8 cellular contexts compared by ENCODE assay signal in the genomic region with DNA sequence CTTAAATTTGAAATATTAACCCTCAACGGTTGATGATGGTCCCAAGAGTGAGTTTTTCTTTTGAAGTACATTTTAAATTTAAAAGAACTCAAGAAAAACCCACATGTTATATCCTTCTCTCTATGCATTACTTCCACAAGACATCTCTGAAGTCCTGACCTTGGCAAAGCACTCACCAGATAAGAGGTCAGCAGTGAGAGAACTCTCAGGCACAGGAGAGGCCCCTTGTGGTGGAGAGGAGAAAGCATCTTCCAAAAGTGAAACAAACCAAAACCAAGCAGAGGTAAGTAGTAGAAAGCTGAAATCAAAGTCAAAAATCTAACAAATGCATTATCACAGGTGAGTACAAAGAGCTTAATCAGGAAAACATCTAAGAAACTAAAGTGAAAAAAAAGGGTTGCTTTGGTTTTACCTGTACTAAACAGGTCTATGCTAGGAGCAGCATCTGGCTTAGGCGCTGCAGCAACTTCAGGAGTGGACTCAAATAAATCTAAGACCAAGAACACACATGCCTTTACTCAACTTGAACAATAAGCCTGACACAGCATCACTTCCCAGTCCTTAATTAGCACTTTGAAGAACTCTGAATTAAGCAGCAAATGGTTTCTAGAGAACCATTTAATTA.
DNase-seq lines count a peak whose midpoint lies in the region; ATAC-seq and TF ChIP-seq lines count a peak whose summit lies in the region.

No MANE protein-coding gene starts in this region.

- DNase-seq in cardiac muscle cell (ENCODE audit: low read depth in 1 of 2, low spot score in 1 of 2) (peak; percentile 21 to 59), heart right ventricle (no peak), cardiac fibroblast (ENCODE audit: low read depth in 2 of 2) (peak; percentile 19 to 28), DMS79 (lab: John Stamatoyannopoulos, UW) (no peak), mucosa of gallbladder (ENCODE audit: low spot score) (no peak)

- TF ChIP-seq CTCF in cardiac muscle cell (IDR thresholded peaks at IDR 0.05; ENCODE audit: low read depth, low read length) (peak; percentile 62), heart right ventricle (IDR thresholded peaks at IDR 0.05) (peak in 3 of 9 donors; percentile 11 to 38 (median 26)), Loucy (conservative IDR thresholded peaks at IDR 0.05; ENCODE audit: low read length) (peak; percentile 85), cardiac fibroblast (IDR thresholded peaks at IDR 0.05; ENCODE audit: low read depth, low read length) (peak; percentile 67)

- H3K4me3 Mint-ChIP-seq in stimulated activated memory B cell treated with anti-CD40 and anti-IgM and Interleukin-4, amounts not matched to agents 10 μg/mL and 1 μg/mL and 100 μg/mL, for 72 hours, result peak overlapping the region; percentile 10

- no peaks in the 10 kb centered on the region for H3K9me3 Mint-ChIP-seq in stimulated activated memory B cell treated with anti-CD40 and anti-IgM and Interleukin-4, amounts not matched to agents 10 μg/mL and 1 μg/mL and 100 μg/mL, for 72 hours

- no peak overlapping the region for H3K9ac ChIP-seq in Loucy (ENCODE audit: low read depth, low read length, poor library complexity, severe bottlenecking)

- ATAC-seq in heart right ventricle, result no peak
- peak; percentile 94 for ATAC-seq in HG02571 (IDR thresholded peaks at IDR 0.05; ENCODE audit: unreplicated experiment)
- no peak for ATAC-seq in stimulated activated memory B cell treated with anti-CD40 and anti-IgM and Interleukin-4, amounts not matched to agents 10 μg/mL and 1 μg/mL and 100 μg/mL, for 72 hours

- intact Hi-C loops in heart right ventricle (cut with DNase I), result no loop called here

- H3K4me3 ChIP-seq in cardiac muscle cell (no peak overlapping the region), heart right ventricle (no peak overlapping the region), Loucy (ENCODE audit: low read length, poor library complexity, severe bottlenecking) (peak overlapping the region; percentile 29), cardiac fibroblast (replicated peaks in 1 of 2; ENCODE audit: low read depth in 2 of 2, low read length in 2 of 2) (no peak overlapping the region)

- H3K27me3 ChIP-seq in cardiac muscle cell (no peaks in the 10 kb centered on the region), heart right ventricle (no peaks in the 10 kb centered on the region), Loucy (ENCODE audit: insufficient read depth, low read length, poor library complexity, severe bottlenecking) (no peaks in the 10 kb centered on the region)

- peak overlapping the region; percentile 49 for H3K4me2 ChIP-seq in Loucy (ENCODE audit: low read depth, low read length, poor library complexity, severe bottlenecking)

- peaks cover 17% of the 10 kb centered on the region for H3K27me3 Mint-ChIP-seq in stimulated activated memory B cell treated with anti-CD40 and anti-IgM and Interleukin-4, amounts not matched to agents 10 μg/mL and 1 μg/mL and 100 μg/mL, for 72 hours

- 77% methylated on average over 2 of the region's 2 CpGs for WGBS in heart right ventricle, 2 donors

- H2AFZ ChIP-seq in Loucy (ENCODE audit: low read length), result peak overlapping the region; percentile 72

- H3K27ac Mint-ChIP-seq in stimulated activated memory B cell treated with anti-CD40 and anti-IgM and Interleukin-4, amounts not matched to agents 10 μg/mL and 1 μg/mL and 100 μg/mL, for 72 hours, result no peak overlapping the region

- no peaks in the 10 kb centered on the region for H4K20me1 ChIP-seq in Loucy (ENCODE audit: insufficient read depth, low read length, poor library complexity, severe bottlenecking)

- no peaks in the 10 kb centered on the region for H3F3A ChIP-seq in Loucy (ENCODE audit: low read depth)

- H3K27ac ChIP-seq in cardiac muscle cell (no peak overlapping the region), heart right ventricle (no peak overlapping the region)

- H3K4me1 ChIP-seq in cardiac muscle cell (ENCODE audit: low read depth) (no peaks in the 10 kb centered on the region), heart right ventricle (peaks cover 0 to 3% (median 0%) of the 10 kb centered on the region in 9 donors), Loucy (ENCODE audit: insufficient read depth, low read length, poor library complexity, severe bottlenecking) (peaks cover 14% of the 10 kb centered on the region)

- H3K79me2 ChIP-seq in Loucy (ENCODE audit: insufficient read depth, low read length), result no peaks in the 10 kb centered on the region

- H3K4me1 Mint-ChIP-seq in stimulated activated memory B cell treated with anti-CD40 and anti-IgM and Interleukin-4, amounts not matched to agents 10 μg/mL and 1 μg/mL and 100 μg/mL, for 72 hours, result peaks cover 8% of the 10 kb centered on the region

- H3K9me2 ChIP-seq in Loucy (replicated peaks; ENCODE audit: low read depth, low read length), result no peaks in the 10 kb centered on the region

- H3K36me3 Mint-ChIP-seq in stimulated activated memory B cell treated with anti-CD40 and anti-IgM and Interleukin-4, amounts not matched to agents 10 μg/mL and 1 μg/mL and 100 μg/mL, for 72 hours, result no peaks in the 10 kb centered on the region

- H3K36me3 ChIP-seq in cardiac muscle cell (peaks cover 5% of the 10 kb centered on the region), heart right ventricle (no peaks in the 10 kb centered on the region), Loucy (ENCODE audit: insufficient read depth, low read length) (no peaks in the 10 kb centered on the region)

- H3K9me3 ChIP-seq in cardiac muscle cell (ENCODE audit: low read depth) (no peaks in the 10 kb centered on the region), heart right ventricle (no peaks in the 10 kb centered on the region), Loucy (ENCODE audit: insufficient read depth, low read depth, low read length) (no peaks in the 10 kb centered on the region)

Comparison
In these comparisons a context has a peak if more than half of its experiments do, and no peak if none do; other contexts are left out.
1. DNase-seq: peak in cardiac muscle cell (2 of 2) and cardiac fibroblast (2 of 2); none in heart right ventricle (0 of 2), DMS79 (single experiment) and mucosa of gallbladder (single experiment).